Comparison of ENCODE assay signal across 8 cellular contexts in genomic region chr6:75284285-75285155, GRCh38. TPM values are rescaled to one million over a fixed set of nuclear protein-coding genes. Genes with fewer than 3 reads are reported as not detected.
DNase-seq lines count a peak whose midpoint lies in the region; ATAC-seq and TF ChIP-seq lines count a peak whose summit lies in the region.

Gene TMEM30A (minus strand): TSS chr6:75284792. CDS start chr6:75284638, 154 bp downstream.

- TF ChIP-seq CTCF in PC-3 (conservative IDR thresholded peaks at IDR 0.05; ENCODE audit: low read depth, low read length) (no peak), epithelial cell of proximal tubule (conservative IDR thresholded peaks at IDR 0.05; ENCODE audit: low read depth, low read length) (no peak), mucosa of descending colon (IDR thresholded peaks at IDR 0.05) (no peak)

- H3K9me3 ChIP-seq in PC-3 (ENCODE audit: low read length): no peaks in the 10 kb centered on the region
- no peaks in the 10 kb centered on the region for H3K9me3 ChIP-seq in mucosa of descending colon

- H3K4me2 ChIP-seq in PC-3 (ENCODE audit: low read length): peak within 1 kb of the TSS; percentile 92

- POLR2A ChIA-PET in PC-3 (lab: Charles Lee; ENCODE audit: unreplicated experiment): interaction anchor here (1.5 kb wide), 1 partner anchor 41 kb away, joined by 4 read pairs; the partner anchor contains the start of gene COX7A2

- no TSS peak for BruUV-seq in PC-3 (replicated peaks; lab: Mats Ljungman, UMichigan)

- CTCF ChIA-PET in PC-3 (lab: Charles Lee): interaction anchor here (0.7 kb wide), 1 partner anchor 12 kb away, joined by 3 read pairs; no protein-coding TSS in a partner anchor

- H3K36me3 ChIP-seq in PC-3 (ENCODE audit: low read depth, low read length) (no peaks in the 10 kb centered on the region), mucosa of descending colon (ENCODE audit: low read depth) (no peaks in the 10 kb centered on the region)

- peak within 1 kb of the TSS; percentile 79 for H3K4me3 ChIP-seq in Jurkat, Clone E6-1 (ENCODE audit: low read length)
- H3K4me3 ChIP-seq in PC-3 (ENCODE audit: low read length) (peak within 1 kb of the TSS; percentile 84), epithelial cell of proximal tubule (ENCODE audit: low read depth, low read length) (peak within 1 kb of the TSS; percentile 77), mucosa of descending colon (peak within 1 kb of the TSS; percentile 57)

- ATAC-seq in GM21717 (IDR thresholded peaks at IDR 0.05; ENCODE audit: unreplicated experiment) (peak; percentile 91), PC-3 (peak; percentile 87), mucosa of descending colon (peak; percentile 99)

- H3K27ac ChIP-seq in PC-3 (ENCODE audit: low read length): peak within 1 kb of the TSS; percentile 82

- intact Hi-C loops in PC-3 (cut with micrococcal nuclease) (loop anchor here (1.0 to 5.0 kb wide), 2 partner anchors 18 to 42 kb away; partner anchors contain the start of gene COX7A2), mucosa of descending colon (cut with DNase I, micrococcal nuclease) (no loop called here)

- H3F3A ChIP-seq in PC-3 (ENCODE audit: low read length, unreplicated experiment): no peaks in the 10 kb centered on the region

- H3K27me3 ChIP-seq in PC-3 (ENCODE audit: low read length): no peaks in the 10 kb centered on the region

- 0 out of 2 replicates have a peak, but pooled peaks cover 4% of the 10 kb centered on the region for H4K20me1 ChIP-seq in PC-3 (ENCODE audit: low read length)

- H3K9ac ChIP-seq in PC-3 (ENCODE audit: low read length): peak within 1 kb of the TSS; percentile 90

- H3K4me1 ChIP-seq in PC-3 (ENCODE audit: insufficient read depth, low read length): peaks cover 26% of the 10 kb centered on the region
- H3K4me1 ChIP-seq in mucosa of descending colon (ENCODE audit: low read depth): peaks cover 23% of the 10 kb centered on the region

- peak within 1 kb of the TSS; percentile 82 for H2AFZ ChIP-seq in PC-3 (ENCODE audit: low read length)

- no peaks in the 10 kb centered on the region for H3K9me2 ChIP-seq in PC-3 (replicated peaks; ENCODE audit: low read length)

- H3K79me2 ChIP-seq in PC-3 (ENCODE audit: low read length): peaks cover 56% of the 10 kb centered on the region

- DNase-seq in DMS53 (lab: John Stamatoyannopoulos, UW) (peak; percentile 100), PC-3 (peak; percentile 96), activated T-cell treated with anti-CD3 and anti-CD28 coated beads for 48 hours (ENCODE audit: low read depth) (peak; percentile 91), epithelial cell of proximal tubule (ENCODE audit: low read depth) (peak; percentile 90), mucosa of descending colon (peak; percentile 96 to 98 (median 96))
- DNase-seq in Jurkat, Clone E6-1 (ENCODE audit: low read depth, low spot score): peak; percentile 99
- peak; percentile 93 for DNase-seq in stimulated activated CD8-positive, alpha-beta memory T cell treated with anti-CD3 and anti-CD28 coated beads, Interleukin-4, amount 100 ng/mL, for 24 hours (ENCODE audit: low read depth)

RNA-seq across cellular contexts. Expression of gene TMEM30A, which starts in this region (rescaled TPM):
- polyA plus RNA-seq in Jurkat, Clone E6-1 (2012; ENCODE audit: insufficient read depth, insufficient read length): 29.7 TPM
- total RNA-seq in PC-3 (2014; rRNA removed) (35.7 and 36.8 TPM in 2 replicates), epithelial cell of proximal tubule (62.7 and 73.1 TPM in 2 replicates), mucosa of descending colon (100 to 1,000 TPM in 1 of 3 donors, 10 to 100 TPM in 2; 87.0 to 127 (median 91.7) TPM)

Comparison
In these comparisons a context has a peak if more than half of its experiments do, and no peak if none do; other contexts are left out.
1. Peak in every context shown above with its lines: DNase-seq, ATAC-seq, H3K4me3 ChIP-seq and H3K27ac ChIP-seq.